Comparison of ENCODE assay signal across 15 cellular contexts in genomic region chr3:73745429-73746247, GRCh38.
DNase-seq lines count a peak whose midpoint lies in the region; ATAC-seq and TF ChIP-seq lines count a peak whose summit lies in the region.
"Had no signal": no experiment of that assay in that cellular context is flagged by ENCODE, and none has a peak within 500 bp of the region (broad histone marks: within the 10 kb centered on the region; RNA-seq: fewer than 3 reads in every experiment).

No MANE protein-coding gene starts in this region.

- DNase-seq in Ammon's horn (ENCODE audit: low spot score) (peak; percentile 32), NCI-H1092 (lab: John Stamatoyannopoulos, UW) (peak; percentile 31), NCI-H345 treated with DMSO at 0.1 percent for 48 hours (lab: John Stamatoyannopoulos, UW; ENCODE audit: unreplicated experiment) (peak; percentile 79), fibroblast of pulmonary artery (ENCODE audit: low read depth) (peak; percentile 28), NCI-H2196 (lab: John Stamatoyannopoulos, UW; ENCODE audit: unreplicated experiment) (no peak), Caco-2 (no peak)
- DNase-seq in stimulated activated naive CD4-positive, alpha-beta T cell treated with Interleukin-2 at 50 U/mL for 16 hours (lab: John Stamatoyannopoulos, UW) = no peak
- DNase-seq: activated CD4-positive, alpha-beta T cell treated with anti-CD3 and anti-CD28 coated beads, Interleukin-2, amount 50 U/mL, for 4 hours; activated T-cell treated with anti-CD3 and anti-CD28 coated beads, Interleukin-2, amount 50 U/mL, for 1 hour; dorsolateral prefrontal cortex; H9; stimulated activated CD4-positive, alpha-beta T cell treated with anti-CD3 and anti-CD28 coated beads, Interleukin-15, amount 100 ng/mL, for 24 hours had no signal

- H3K36me3 Mint-ChIP-seq in Caco-2 (ENCODE audit: insufficient read depth, unreplicated experiment) = no peaks in the 10 kb centered on the region
- H3K36me3 Mint-ChIP-seq: activated naive CD8-positive, alpha-beta T cell had no signal

- no peak overlapping the region for H3K4me3 Mint-ChIP-seq in Caco-2 (ENCODE audit: unreplicated experiment)
- H3K4me3 Mint-ChIP-seq: activated naive CD8-positive, alpha-beta T cell; H9 had no signal

- H3K27me3 ChIP-seq in Caco-2 (replicated peaks; ENCODE audit: control insufficient read depth, insufficient read depth, low read length) = no peaks in the 10 kb centered on the region
- H3K27me3 ChIP-seq: dorsolateral prefrontal cortex, esophagus muscularis mucosa had no signal

- H3K4me1 ChIP-seq in Caco-2 = no peaks in the 10 kb centered on the region

- intact Hi-C loops in Caco-2 (cut with micrococcal nuclease; ENCODE audit: unreplicated experiment) = no loop called here

- no peak overlapping the region for H3K27ac Mint-ChIP-seq in Caco-2 (ENCODE audit: unreplicated experiment)
- H3K27ac Mint-ChIP-seq: activated naive CD8-positive, alpha-beta T cell; H9 had no signal

- no peaks in the 10 kb centered on the region for H3K4me1 Mint-ChIP-seq in Caco-2 (ENCODE audit: low read depth, unreplicated experiment)

- CTCF ChIA-PET in Caco-2 (lab: Charles Lee) = no interaction called here

- peaks cover 3% of the 10 kb centered on the region for H3K27me3 Mint-ChIP-seq in Caco-2 (ENCODE audit: insufficient read depth, unreplicated experiment)
- H3K27me3 Mint-ChIP-seq: activated naive CD8-positive, alpha-beta T cell had no signal

- no peaks in the 10 kb centered on the region for H3K36me3 ChIP-seq in Caco-2 (ENCODE audit: control insufficient read depth, insufficient read depth, low read length)
- H3K36me3 ChIP-seq: esophagus muscularis mucosa had no signal

- BruUV-seq in Caco-2 (replicated peaks; lab: Mats Ljungman, UMichigan) = no TSS peak

- ATAC-seq in HG03457 (IDR thresholded peaks at IDR 0.05; ENCODE audit: unreplicated experiment) = no peak

- no peaks in the 10 kb centered on the region for H3K9me3 ChIP-seq in Caco-2
- H3K9me3 ChIP-seq: esophagus muscularis mucosa had no signal

- H3K4me3 ChIP-seq in fibroblast of pulmonary artery (replicated peaks; ENCODE audit: low read depth, low read length) (no peak overlapping the region), Caco-2 (ENCODE audit: low read depth, low read length) (no peak overlapping the region)
- H3K4me3 ChIP-seq: esophagus muscularis mucosa had no signal

- no peak for TF ChIP-seq CTCF in fibroblast of pulmonary artery (IDR thresholded peaks at IDR 0.05; ENCODE audit: low read length, missing control alignments)
- no peak for TF ChIP-seq CTCF in Caco-2 (IDR thresholded peaks at IDR 0.05; ENCODE audit: insufficient read depth in 1 of 2, low read depth in 1 of 2, low read length in 1 of 2, severe bottlenecking in 1 of 2, unreplicated experiment in 1 of 2)

- POLR2A ChIA-PET in Caco-2 (lab: Charles Lee) = no interaction called here

- H3K9me3 Mint-ChIP-seq in Caco-2 (ENCODE audit: unreplicated experiment) = no peaks in the 10 kb centered on the region
- H3K9me3 Mint-ChIP-seq: H9 had no signal

Comparison
In these comparisons a context has a peak if more than half of its experiments do, and no peak if none do; other contexts are left out.
1. DNase-seq: peak in Ammon's horn (single experiment), NCI-H1092 (single experiment), NCI-H345 treated with DMSO at 0.1 percent for 48 hours (single experiment) and fibroblast of pulmonary artery (single experiment); none in NCI-H2196 (single experiment), Caco-2 (0 of 2) and stimulated activated naive CD4-positive, alpha-beta T cell treated with Interleukin-2 at 50 U/mL for 16 hours (single experiment).